ENCODE assay signal across 14 cellular contexts in the genomic region with DNA sequence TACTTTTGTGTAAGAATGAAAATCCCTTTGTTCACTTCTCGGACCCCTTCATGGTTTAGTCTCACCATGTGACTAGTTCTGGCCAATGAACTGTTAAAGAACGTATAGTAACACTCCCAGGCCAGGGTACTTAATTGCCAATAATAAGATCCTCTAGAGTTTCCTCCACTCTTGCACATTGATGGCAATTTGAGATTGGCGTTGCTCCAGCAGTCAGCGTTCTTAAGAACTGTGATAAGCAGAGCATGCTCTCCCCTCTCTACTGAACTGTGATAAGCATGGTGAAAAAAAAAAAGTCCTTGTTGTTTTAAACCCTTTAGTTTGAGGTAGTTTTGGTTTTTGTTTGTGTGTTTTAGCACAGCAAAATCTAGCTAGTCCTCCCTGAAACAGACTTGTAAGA.
"Had no signal": no experiment of that assay in that cellular context is flagged by ENCODE, and none has a peak within 500 bp of the region (broad histone marks: within the 10 kb centered on the region; RNA-seq: fewer than 3 reads in every experiment).

No MANE protein-coding gene starts in this region.

- ATAC-seq: activated T-helper 17 cell treated with anti-CD3 and anti-CD28 coated beads, Interleukin-2, amount 50 U/mL, for 72 hours; gastroesophageal sphincter; left ventricle myocardium superior; psoas muscle had no signal

- H3K36me3 ChIP-seq: gastroesophageal sphincter had no signal

- H3K4me1 ChIP-seq: gastroesophageal sphincter, psoas muscle had no signal

- DNase-seq: activated B cell treated with CpG ODN at 0.5 μM for 24 hours; activated CD4-positive, alpha-beta T cell treated with anti-CD3 and anti-CD28 coated beads, Interleukin-2, amount 10 ng/mL, durations not matched to agents 24 days and 14 days; activated naive CD4-positive, alpha-beta T cell treated with anti-CD3 and anti-CD28 coated beads for 36 hours; cortex of kidney; effector CD8-positive, alpha-beta T cell; left ventricle myocardium superior; mesenchymal stem cell; psoas muscle; stimulated activated CD4-positive, alpha-beta T cell treated with anti-CD3 and anti-CD28 coated beads, Interleukin-12 subunit alpha, Interleukin-12 subunit beta, amount 100 ng/mL, for 4 hours; stimulated activated naive CD4-positive, alpha-beta T cell; substantia nigra; T-helper 9 cell had no signal

- H3K9me3 ChIP-seq: gastroesophageal sphincter, psoas muscle had no signal

- H3K27ac ChIP-seq: gastroesophageal sphincter, psoas muscle had no signal

- H3K4me3 ChIP-seq: gastroesophageal sphincter, psoas muscle had no signal

- H3K27me3 ChIP-seq: gastroesophageal sphincter had no signal
